In the genomic region with DNA sequence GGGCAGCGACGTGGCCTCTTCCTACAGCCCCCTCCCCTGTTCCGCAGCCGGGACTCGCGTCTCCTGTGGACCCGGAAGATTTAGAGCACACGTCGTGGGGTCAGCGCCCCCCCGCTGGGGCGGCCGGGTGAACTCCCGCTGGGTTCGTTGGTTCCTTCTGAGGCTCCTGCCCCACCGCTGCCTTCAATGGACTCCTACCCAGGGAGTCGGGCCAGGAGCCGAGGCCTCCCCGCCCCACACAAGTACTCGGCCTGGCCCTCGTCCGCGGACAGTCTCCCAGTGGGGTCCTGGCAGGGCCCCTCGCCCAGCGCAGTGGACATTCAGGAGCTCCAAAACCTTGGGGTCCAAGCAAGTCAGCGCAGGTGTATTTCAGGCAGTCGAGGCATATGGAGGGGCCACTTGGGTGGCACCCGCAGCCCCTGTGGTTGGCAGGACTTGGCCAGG, we compare ENCODE assay signal across 8 cellular contexts. TPM values are rescaled to one million over a fixed set of nuclear protein-coding genes. Genes with fewer than 3 reads are reported as not detected.
DNase-seq lines count a peak whose midpoint lies in the region; ATAC-seq and TF ChIP-seq lines count a peak whose summit lies in the region.

No MANE protein-coding gene starts in this region.

- no peak for TF ChIP-seq POLR2A in spleen (IDR thresholded peaks at IDR 0.05)

- H3K36me3 ChIP-seq in hepatocyte (replicated peaks; ENCODE audit: insufficient read depth, low read depth) (no peaks in the 10 kb centered on the region), spleen (no peaks in the 10 kb centered on the region)

- H3K9me3 ChIP-seq in hepatocyte (ENCODE audit: low read depth): no peaks in the 10 kb centered on the region
- H3K9me3 ChIP-seq in spleen: no peaks in the 10 kb centered on the region

- H3K27ac Mint-ChIP-seq in activated CD4-positive, alpha-beta T cell treated with anti-CD3 and anti-CD28 coated beads, Interleukin-2, amount 10 ng/mL, durations not matched to agents 24 days and 14 days: no peak overlapping the region
- no peak overlapping the region for H3K27ac Mint-ChIP-seq in activated T-cell treated with anti-CD3 and anti-CD28 coated beads, Interleukin-2, amount 50 U/mL, for 72 hours

- H4K20me1 ChIP-seq in hepatocyte (ENCODE audit: insufficient read depth, poor library complexity, severe bottlenecking): no peaks in the 10 kb centered on the region

- no peaks in the 10 kb centered on the region for H3K36me3 Mint-ChIP-seq in activated CD4-positive, alpha-beta T cell treated with anti-CD3 and anti-CD28 coated beads, Interleukin-2, amount 10 ng/mL, durations not matched to agents 24 days and 14 days (ENCODE audit: low read depth)
- H3K36me3 Mint-ChIP-seq in activated T-cell treated with anti-CD3 and anti-CD28 coated beads, Interleukin-2, amount 50 U/mL, for 72 hours (ENCODE audit: insufficient read depth in 2 of 2): no peaks in the 10 kb centered on the region

- H3K4me3 Mint-ChIP-seq in activated CD4-positive, alpha-beta T cell treated with anti-CD3 and anti-CD28 coated beads, Interleukin-2, amount 10 ng/mL, durations not matched to agents 24 days and 14 days: peak overlapping the region; percentile 72
- H3K4me3 Mint-ChIP-seq in activated T-cell treated with anti-CD3 and anti-CD28 coated beads, Interleukin-2, amount 50 U/mL, for 72 hours: peak overlapping the region; percentile 76 to 77

- H3K27me3 ChIP-seq in hepatocyte (peaks cover 64% of the 10 kb centered on the region), spleen (replicated peaks in 1 of 7) (peaks cover 0 to 94% (median 47%) of the 10 kb centered on the region in 7 donors)

- intact Hi-C loops in activated CD4-positive, alpha-beta T cell treated with anti-CD3 and anti-CD28 coated beads, Interleukin-2, amount 10 ng/mL, durations not matched to agents 24 days and 14 days (cut with micrococcal nuclease): loop anchor here (1.0 kb wide), 1 partner anchor 725 kb away; no protein-coding TSS in a partner anchor
- intact Hi-C loops in spleen (cut with DNase I; ENCODE audit: low total_unique reads): no loop called here

- H3K4me2 ChIP-seq in hepatocyte: peak overlapping the region; percentile 97

- no peaks in the 10 kb centered on the region for H3K79me2 ChIP-seq in hepatocyte

- DNase-seq in activated CD4-positive, alpha-beta T cell treated with anti-CD3 and anti-CD28 coated beads, Interleukin-2, amount 10 ng/mL, durations not matched to agents 24 days and 14 days: no peak
- DNase-seq in activated CD4-positive, alpha-beta T cell treated with anti-CD3 and anti-CD28 coated beads, Interleukin-2, amount 50 U/mL, for 48 hours: no peak
- no peak for DNase-seq in activated T-cell treated with anti-CD3 and anti-CD28 coated beads, Interleukin-2, amount 50 U/mL, for 72 hours
- DNase-seq in hepatocyte (ENCODE audit: low spot score): peak; percentile 18
- DNase-seq in spleen: no peak
- DNase-seq in putamen (ENCODE audit: low spot score): no peak
- no peak for DNase-seq in COLO829 (ENCODE audit: low spot score)

- H2AFZ ChIP-seq in hepatocyte: no peak overlapping the region

- no peaks in the 10 kb centered on the region for H3K9me2 ChIP-seq in hepatocyte (replicated peaks; ENCODE audit: insufficient read depth)

- H3K9me3 Mint-ChIP-seq in activated CD4-positive, alpha-beta T cell treated with anti-CD3 and anti-CD28 coated beads, Interleukin-2, amount 10 ng/mL, durations not matched to agents 24 days and 14 days: no peaks in the 10 kb centered on the region
- no peaks in the 10 kb centered on the region for H3K9me3 Mint-ChIP-seq in activated T-cell treated with anti-CD3 and anti-CD28 coated beads, Interleukin-2, amount 50 U/mL, for 72 hours

- peaks cover 5% of the 10 kb centered on the region for H3K4me1 Mint-ChIP-seq in activated CD4-positive, alpha-beta T cell treated with anti-CD3 and anti-CD28 coated beads, Interleukin-2, amount 10 ng/mL, durations not matched to agents 24 days and 14 days
- peaks cover 15% of the 10 kb centered on the region for H3K4me1 Mint-ChIP-seq in activated T-cell treated with anti-CD3 and anti-CD28 coated beads, Interleukin-2, amount 50 U/mL, for 72 hours (ENCODE audit: low read depth)

- H3K4me3 ChIP-seq in hepatocyte (no peak overlapping the region), spleen (peak overlapping the region; percentile 30 to 72 (median 51))

- peaks cover 43% of the 10 kb centered on the region for H3K27me3 Mint-ChIP-seq in activated CD4-positive, alpha-beta T cell treated with anti-CD3 and anti-CD28 coated beads, Interleukin-2, amount 10 ng/mL, durations not matched to agents 24 days and 14 days
- peaks cover 48% of the 10 kb centered on the region for H3K27me3 Mint-ChIP-seq in activated T-cell treated with anti-CD3 and anti-CD28 coated beads, Interleukin-2, amount 50 U/mL, for 72 hours (ENCODE audit: low read depth)

- H3K27ac ChIP-seq in hepatocyte (no peak overlapping the region), spleen (no peak overlapping the region)

- 15% methylated on average over 26 of the region's 28 CpGs for WGBS in hepatocyte (ENCODE audit: low lambda C conversion rate, missing lambda C conversion rate)
- 7 to 13% (median 10%) methylated on average over 22 to 28 of the region's 28 CpGs; no CpG with 5 or more reads in 1 of the 5 donors for WGBS in spleen, 5 donors

- no peak for ATAC-seq in activated T-cell treated with anti-CD3 and anti-CD28 coated beads, Interleukin-2, amount 50 U/mL, for 72 hours (replicated peaks in 1 of 2)
- ATAC-seq in HG03378 (IDR thresholded peaks at IDR 0.05; ENCODE audit: unreplicated experiment): no peak

- TF ChIP-seq CTCF in hepatocyte (IDR thresholded peaks at IDR 0.05; ENCODE audit: poor library complexity) (no peak), spleen (IDR thresholded peaks at IDR 0.05 in 8 of 11, conservative IDR thresholded peaks at IDR 0.05 in 3 of 11) (no peak)

- H3K4me1 ChIP-seq in hepatocyte (ENCODE audit: insufficient read depth) (peaks cover 8% of the 10 kb centered on the region), spleen (peaks cover 23 to 64% (median 43%) of the 10 kb centered on the region in 6 donors)

RNA-seq across cellular contexts. Expression of a gene that starts 1.2 kb away (rescaled TPM):
- 0.52 and 0.89 TPM in 2 replicates for total RNA-seq in activated CD4-positive, alpha-beta T cell treated with anti-CD3 and anti-CD28 coated beads, Interleukin-2, amount 10 ng/mL, durations not matched to agents 24 days and 14 days
- total RNA-seq in activated T-cell treated with anti-CD3 and anti-CD28 coated beads, Interleukin-2, amount 50 U/mL, for 72 hours: not detected
- total RNA-seq in hepatocyte: 0.40 and 0.44 TPM in 2 replicates
- polyA plus RNA-seq in hepatocyte: 0.42 and 0.78 TPM in 2 replicates
- total RNA-seq in spleen: 1 to 10 TPM; 1.4 to 4.7 (median 3.2) TPM
- polyA plus RNA-seq in spleen: 1 to 10 TPM; 2.7 to 8.4 (median 4.3) TPM
